21 cellular contexts compared by ENCODE assay signal in genomic region chr16:84455031-84455430, GRCh38.
"Had no signal": no experiment of that assay in that cellular context is flagged by ENCODE, and none has a peak within 500 bp of the region (broad histone marks: within the 10 kb centered on the region; RNA-seq: fewer than 3 reads in every experiment).

No MANE protein-coding gene starts in this region.

- H3K4me3 ChIP-seq: hepatocyte, left ventricle myocardium inferior, lung, sigmoid colon, skin epidermis, stomach, thoracic aorta, uterus had no signal

- H3K27ac ChIP-seq: hepatocyte, left ventricle myocardium inferior, neutrophil, sigmoid colon, skin epidermis, stomach, thoracic aorta, uterus had no signal

- H3K36me3 Mint-ChIP-seq: naive B cell had no signal

- DNase-seq: cortex of kidney; effector memory CD4-positive, alpha-beta T cell; foreskin melanocyte; kidney; left cardiac atrium; left ventricle myocardium inferior; mesenchymal stem cell; naive B cell; stimulated activated CD4-positive, alpha-beta T cell treated with anti-CD3 and anti-CD28 coated beads, Interleukin-12 subunit alpha, Interleukin-12 subunit beta, amount 100 ng/mL, for 4 hours; stimulated activated naive CD4-positive, alpha-beta T cell; stomach; substantia nigra; trophoblast cell; uterus had no signal

- ATAC-seq: left cardiac atrium had no signal

- H3K9me3 ChIP-seq: left ventricle myocardium inferior, neutrophil, sigmoid colon, stomach, thoracic aorta, uterus had no signal

- FAIRE-seq: kidney had no signal

- H3K4me3 Mint-ChIP-seq: naive B cell, nephron had no signal

- H3K4me1 ChIP-seq: sigmoid colon, stomach, uterus had no signal

- H3K36me3 ChIP-seq: left ventricle myocardium inferior, sigmoid colon, stomach, thoracic aorta, uterus had no signal

- H3K27ac Mint-ChIP-seq: naive B cell, nephron had no signal

- H3K27me3 ChIP-seq: hepatocyte, neutrophil, uterus had no signal

- H3K4me1 Mint-ChIP-seq: naive B cell had no signal
